Comparison of ENCODE assay signal across 19 cellular contexts in the genomic region with DNA sequence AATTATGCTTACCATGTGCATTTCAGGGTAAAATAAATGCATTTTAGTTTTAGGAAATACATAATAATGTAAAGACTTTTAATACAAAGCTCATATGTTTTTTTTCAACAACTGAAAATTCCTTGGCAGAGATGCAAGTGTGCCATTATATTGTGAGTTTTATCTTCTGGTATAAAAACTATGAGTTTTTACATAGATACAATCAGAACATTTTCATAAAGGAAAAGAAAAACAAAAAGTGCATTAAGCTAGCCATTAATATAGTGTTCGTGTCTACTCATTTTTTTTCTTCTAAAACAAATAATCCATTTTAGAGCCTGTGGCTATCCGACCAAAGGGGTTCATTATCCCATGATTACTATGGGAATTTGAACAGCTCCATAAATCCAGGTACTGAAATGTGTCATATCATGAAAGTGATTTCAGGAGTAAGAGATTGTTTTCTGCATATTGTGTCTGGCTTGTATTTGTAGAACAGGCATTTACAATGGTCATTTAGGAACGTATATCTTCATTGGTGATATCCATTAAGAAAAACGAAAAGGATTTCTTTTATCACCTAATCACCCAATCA.
A peak's percentile ranks its signal among the peaks of the same experiment; 100 is the strongest.
DNase-seq lines count a peak whose midpoint lies in the region; ATAC-seq and TF ChIP-seq lines count a peak whose summit lies in the region.
"Had no signal": no experiment of that assay in that cellular context is flagged by ENCODE, and none has a peak within 500 bp of the region (broad histone marks: within the 10 kb centered on the region; RNA-seq: fewer than 3 reads in every experiment).

No MANE protein-coding gene starts in this region.

- no peaks in the 10 kb centered on the region for H3K27me3 Mint-ChIP-seq in mesothelial cell of epicardium (ENCODE audit: low read depth)
- H3K27me3 Mint-ChIP-seq: B cell; CD4-positive, alpha-beta T cell had no signal

- in situ Hi-C loops in GM13977 (cut with MboI; ENCODE audit: low pct_unique_long_range_greater_than_20kb, low sequenced_read_pairs, unreplicated experiment) = no loop called here

- ATAC-seq in SK-N-SH treated with all-trans-retinoic acid at 6 μM for 48 hours = no peak
- ATAC-seq: A549; CD8-positive, alpha-beta T cell had no signal

- H3K36me3 ChIP-seq in WERI-Rb-1 = no peaks in the 10 kb centered on the region
- H3K36me3 ChIP-seq: BLaER1 treated with 17β-estradiol and CSF1 and Interleukin-3, amounts not matched to agents 10 nM and 100 nM had no signal

- no peaks in the 10 kb centered on the region for H3K36me3 Mint-ChIP-seq in mesothelial cell of epicardium
- H3K36me3 Mint-ChIP-seq: CD8-positive, alpha-beta T cell had no signal

- DNase-seq in GM13977 (ENCODE audit: low spot score) (no peak), NCI-H69 (lab: John Stamatoyannopoulos, UW) (peak; percentile 21), mesothelial cell of epicardium (ENCODE audit: low spot score in 2 of 2, unreplicated experiment in 2 of 2) (no peak), NCI-H1417 treated with DMSO at 0.1 percent for 48 hours (lab: John Stamatoyannopoulos, UW) (no peak), WERI-Rb-1 (no peak)
- DNase-seq in activated effector memory CD4-positive, alpha-beta T cell treated with anti-CD3 and anti-CD28 coated beads, Interleukin-2, amount 50 U/mL, for 16 hours = no peak
- DNase-seq: AML-193; Caco-2; Calu3; CD4-positive, alpha-beta T cell; CD8-positive, alpha-beta T cell; DMS79 treated with DMSO at 0.1 percent for 48 hours; GF-D8 had no signal

- H3K4me3 ChIP-seq in WERI-Rb-1 (ENCODE audit: low read depth, low read length) = no peak overlapping the region
- H3K4me3 ChIP-seq: A549; BLaER1 treated with 17β-estradiol and CSF1 and Interleukin-3, amounts not matched to agents 10 nM and 100 nM had no signal

- H3K27ac Mint-ChIP-seq in mesothelial cell of epicardium = peak overlapping the region; percentile 83
- H3K27ac Mint-ChIP-seq: B cell; CD4-positive, alpha-beta T cell; CD8-positive, alpha-beta T cell had no signal

- H3K9me3 ChIP-seq in WERI-Rb-1 (ENCODE audit: severe bottlenecking) = no peaks in the 10 kb centered on the region
- H3K9me3 ChIP-seq: A549; BLaER1 treated with 17β-estradiol and CSF1 and Interleukin-3, amounts not matched to agents 10 nM and 100 nM had no signal

- no peak overlapping the region for H3K4me3 Mint-ChIP-seq in mesothelial cell of epicardium
- H3K4me3 Mint-ChIP-seq: B cell; CD4-positive, alpha-beta T cell; CD8-positive, alpha-beta T cell had no signal

- no peak overlapping the region for H3K27ac ChIP-seq in WERI-Rb-1
- H3K27ac ChIP-seq: 22Rv1; A549; BLaER1 treated with 17β-estradiol and CSF1 and Interleukin-3, amounts not matched to agents 10 nM and 100 nM; C4-2B had no signal

- peaks cover 54% of the 10 kb centered on the region for H3K4me1 Mint-ChIP-seq in mesothelial cell of epicardium
- H3K4me1 Mint-ChIP-seq: B cell had no signal

- TF ChIP-seq CTCF in GM13977 (IDR thresholded peaks at IDR 0.05; ENCODE audit: extremely low read depth, insufficient read depth, missing control alignments) (peak; percentile 0), mesothelial cell of epicardium (IDR thresholded peaks at IDR 0.05; ENCODE audit: unreplicated experiment) (no peak), WERI-Rb-1 (IDR thresholded peaks at IDR 0.05; ENCODE audit: low read depth, low read length) (no peak)

- H3K27me3 ChIP-seq in WERI-Rb-1 (ENCODE audit: insufficient read depth, low read depth, severe bottlenecking) = no peaks in the 10 kb centered on the region
- H3K27me3 ChIP-seq: BLaER1 treated with 17β-estradiol and CSF1 and Interleukin-3, amounts not matched to agents 10 nM and 100 nM had no signal

- H3K9me3 Mint-ChIP-seq in mesothelial cell of epicardium = peaks cover 7% of the 10 kb centered on the region
- H3K9me3 Mint-ChIP-seq: CD8-positive, alpha-beta T cell had no signal

TF ChIP-seq in SK-N-SH treated with all-trans-retinoic acid at 6 μM for 48 hours, 23 proteins besides CTCF, POLR2A, EP300 and RAD21:
- TF ChIP-seq, protein P1, sequence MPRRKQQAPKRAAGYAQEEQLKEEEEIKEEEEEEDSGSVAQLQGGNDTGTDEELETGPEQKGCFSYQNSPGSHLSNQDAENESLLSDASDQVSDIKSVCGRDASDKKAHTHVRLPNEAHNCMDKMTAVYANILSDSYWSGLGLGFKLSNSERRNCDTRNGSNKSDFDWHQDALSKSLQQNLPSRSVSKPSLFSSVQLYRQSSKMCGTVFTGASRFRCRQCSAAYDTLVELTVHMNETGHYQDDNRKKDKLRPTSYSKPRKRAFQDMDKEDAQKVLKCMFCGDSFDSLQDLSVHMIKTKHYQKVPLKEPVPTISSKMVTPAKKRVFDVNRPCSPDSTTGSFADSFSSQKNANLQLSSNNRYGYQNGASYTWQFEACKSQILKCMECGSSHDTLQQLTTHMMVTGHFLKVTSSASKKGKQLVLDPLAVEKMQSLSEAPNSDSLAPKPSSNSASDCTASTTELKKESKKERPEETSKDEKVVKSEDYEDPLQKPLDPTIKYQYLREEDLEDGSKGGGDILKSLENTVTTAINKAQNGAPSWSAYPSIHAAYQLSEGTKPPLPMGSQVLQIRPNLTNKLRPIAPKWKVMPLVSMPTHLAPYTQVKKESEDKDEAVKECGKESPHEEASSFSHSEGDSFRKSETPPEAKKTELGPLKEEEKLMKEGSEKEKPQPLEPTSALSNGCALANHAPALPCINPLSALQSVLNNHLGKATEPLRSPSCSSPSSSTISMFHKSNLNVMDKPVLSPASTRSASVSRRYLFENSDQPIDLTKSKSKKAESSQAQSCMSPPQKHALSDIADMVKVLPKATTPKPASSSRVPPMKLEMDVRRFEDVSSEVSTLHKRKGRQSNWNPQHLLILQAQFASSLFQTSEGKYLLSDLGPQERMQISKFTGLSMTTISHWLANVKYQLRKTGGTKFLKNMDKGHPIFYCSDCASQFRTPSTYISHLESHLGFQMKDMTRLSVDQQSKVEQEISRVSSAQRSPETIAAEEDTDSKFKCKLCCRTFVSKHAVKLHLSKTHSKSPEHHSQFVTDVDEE (CRISPR knock-in tag; IDR thresholded peaks at IDR 0.05) = peak; percentile 97
- TF ChIP-seq CSDC2 (CRISPR knock-in tag; IDR thresholded peaks at IDR 0.05) = no peak
- TF ChIP-seq TCF4 (CRISPR knock-in tag; IDR thresholded peaks at IDR 0.05; ENCODE audit: borderline replicate concordance) = peak; percentile 48; the same call in 1 of the 2 replicates
- TF ChIP-seq, protein P2, sequence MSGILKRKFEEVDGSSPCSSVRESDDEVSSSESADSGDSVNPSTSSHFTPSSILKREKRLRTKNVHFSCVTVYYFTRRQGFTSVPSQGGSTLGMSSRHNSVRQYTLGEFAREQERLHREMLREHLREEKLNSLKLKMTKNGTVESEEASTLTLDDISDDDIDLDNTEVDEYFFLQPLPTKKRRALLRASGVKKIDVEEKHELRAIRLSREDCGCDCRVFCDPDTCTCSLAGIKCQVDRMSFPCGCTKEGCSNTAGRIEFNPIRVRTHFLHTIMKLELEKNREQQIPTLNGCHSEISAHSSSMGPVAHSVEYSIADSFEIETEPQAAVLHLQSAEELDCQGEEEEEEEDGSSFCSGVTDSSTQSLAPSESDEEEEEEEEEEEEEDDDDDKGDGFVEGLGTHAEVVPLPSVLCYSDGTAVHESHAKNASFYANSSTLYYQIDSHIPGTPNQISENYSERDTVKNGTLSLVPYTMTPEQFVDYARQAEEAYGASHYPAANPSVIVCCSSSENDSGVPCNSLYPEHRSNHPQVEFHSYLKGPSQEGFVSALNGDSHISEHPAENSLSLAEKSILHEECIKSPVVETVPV (CRISPR knock-in tag; IDR thresholded peaks at IDR 0.05) = 0 out of 2 replicates have a peak, but pooled peaks have one; percentile 25
- peak; percentile 17; the same call in 1 of the 2 replicates for TF ChIP-seq GLIS3 (CRISPR knock-in tag; IDR thresholded peaks at IDR 0.05)
- no peak for TF ChIP-seq ESRRG (CRISPR knock-in tag; IDR thresholded peaks at IDR 0.05)
- peak; percentile 91 for TF ChIP-seq ISL1 (CRISPR knock-in tag; IDR thresholded peaks at IDR 0.05)
